ENCODE assay signal across 32 cellular contexts in the genomic region with DNA sequence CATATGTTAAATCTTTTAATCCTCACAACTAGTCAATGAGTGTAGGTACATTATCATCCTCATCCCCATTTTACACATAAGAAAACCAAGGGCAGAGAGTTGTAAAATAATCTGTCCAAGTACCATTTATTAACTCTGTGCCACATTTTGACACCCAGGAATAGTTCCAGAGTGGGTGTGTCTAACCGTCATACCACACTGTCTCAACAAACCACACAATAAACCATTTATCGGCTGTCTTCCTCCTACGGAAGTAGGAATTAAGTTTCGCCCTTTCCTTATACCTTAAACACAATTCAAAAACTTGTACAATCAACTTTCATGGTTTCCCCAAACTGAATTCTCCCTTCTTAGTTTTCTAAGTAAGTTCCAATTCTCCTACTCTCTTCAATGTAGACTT.
"Had no signal": no experiment of that assay in that cellular context is flagged by ENCODE, and none has a peak within 500 bp of the region (broad histone marks: within the 10 kb centered on the region; RNA-seq: fewer than 3 reads in every experiment).

No MANE protein-coding gene starts in this region.

- ATAC-seq: activated naive CD8-positive, alpha-beta T cell treated with anti-CD3 and anti-CD28 coated beads, Interleukin-2, amount 50 U/mL, for 24 hours; activated T-cell treated with anti-CD3 and anti-CD28 coated beads, Interleukin-2, amount 50 U/mL, for 4 hours had no signal

- H3K4me3 Mint-ChIP-seq: activated B cell treated with CpG ODN at 0.5 μM for 24 hours; activated CD4-positive, alpha-beta memory T cell treated with anti-CD3 and anti-CD28 coated beads for 36 hours; activated naive CD4-positive, alpha-beta T cell treated with anti-CD3 and anti-CD28 coated beads for 36 hours; activated naive CD8-positive, alpha-beta T cell; activated naive CD8-positive, alpha-beta T cell treated with anti-CD3 and anti-CD28 coated beads, Interleukin-2, amount 50 U/mL, for 24 hours; activated T-cell treated with anti-CD3 and anti-CD28 coated beads, Interleukin-2, amount 50 U/mL, for 4 hours; activated T-helper 1 cell treated with anti-CD3 and anti-CD28 coated beads, Interleukin-12 subunit alpha, Interleukin-12 subunit beta, Interleukin-2, Interleukin-4 antibody, amounts not matched to agents 30 ng/mL and 10 ng/mL and 1 ng/mL, durations not matched to agents 14 hours and 24 hours and 36 hours; brain; IgD-negative memory B cell had no signal

- H3K27me3 Mint-ChIP-seq: activated B cell treated with CpG ODN at 0.5 μM for 24 hours; activated CD4-positive, alpha-beta memory T cell treated with anti-CD3 and anti-CD28 coated beads for 36 hours; activated naive CD8-positive, alpha-beta T cell; activated naive CD8-positive, alpha-beta T cell treated with anti-CD3 and anti-CD28 coated beads, Interleukin-2, amount 50 U/mL, for 24 hours; brain; IgD-negative memory B cell had no signal

- H3K27me3 ChIP-seq: MG63, SJCRH30 had no signal

- H3K9me3 ChIP-seq: MG63, SJCRH30 had no signal

- DNase-seq: activated B cell treated with CpG ODN at 0.5 μM for 24 hours; activated CD4-positive, alpha-beta memory T cell treated with anti-CD3 and anti-CD28 coated beads for 36 hours; activated CD4-positive, alpha-beta T cell treated with anti-CD3 and anti-CD28 coated beads for 4 hours; activated CD4-positive, alpha-beta T cell treated with anti-CD3 and anti-CD28 coated beads, Interleukin-2, amount 50 U/mL, for 1 hour; activated CD4-positive, CD25-positive, alpha-beta regulatory T cell treated with anti-CD3 and anti-CD28 coated beads, Interleukin-2, amount 50 U/mL, for 72 hours; activated CD8-positive, alpha-beta memory T cell treated with anti-CD3 and anti-CD28 coated beads, Interleukin-2, amount 50 U/mL, for 4 hours; activated gamma-delta T cell treated with Interleukin-2 at 50 U/mL for 16 hours; activated naive CD4-positive, alpha-beta T cell treated with anti-CD3 and anti-CD28 coated beads for 36 hours; activated naive CD8-positive, alpha-beta T cell treated with anti-CD3 and anti-CD28 coated beads, Interleukin-2, amount 50 U/mL, for 24 hours; activated T-cell treated with anti-CD3 and anti-CD28 coated beads for 4 hours; activated T-cell treated with anti-CD3 and anti-CD28 coated beads, Interleukin-2, amount 50 U/mL, for 4 hours; anterior cingulate cortex; caudate nucleus; Karpas-422; KBM-7; MG63; NCI-H1105; NCI-H1417 treated with DMSO at 0.1 percent for 48 hours; NCI-H187 treated with DMSO at 0.1 percent for 48 hours; NCI-H2081; NCI-H226; NCI-H446 treated with DMSO at 0.1 percent for 48 hours; NCI-H524; NCI-H69; OCI-M1; Right ventricle myocardium superior; SJCRH30 had no signal

- H3K9me3 Mint-ChIP-seq: activated CD4-positive, alpha-beta memory T cell treated with anti-CD3 and anti-CD28 coated beads for 36 hours; activated naive CD4-positive, alpha-beta T cell treated with anti-CD3 and anti-CD28 coated beads for 36 hours; activated T-helper 1 cell treated with anti-CD3 and anti-CD28 coated beads, Interleukin-12 subunit alpha, Interleukin-12 subunit beta, Interleukin-2, Interleukin-4 antibody, amounts not matched to agents 30 ng/mL and 10 ng/mL and 1 ng/mL, durations not matched to agents 14 hours and 24 hours and 36 hours had no signal

- H3K4me3 ChIP-seq: MG63, SJCRH30, SK-N-MC had no signal

- H3K27ac Mint-ChIP-seq: activated B cell treated with CpG ODN at 0.5 μM for 24 hours; activated CD4-positive, alpha-beta memory T cell treated with anti-CD3 and anti-CD28 coated beads for 36 hours; activated naive CD4-positive, alpha-beta T cell treated with anti-CD3 and anti-CD28 coated beads for 36 hours; activated naive CD8-positive, alpha-beta T cell treated with anti-CD3 and anti-CD28 coated beads, Interleukin-2, amount 50 U/mL, for 24 hours; activated T-helper 1 cell treated with anti-CD3 and anti-CD28 coated beads, Interleukin-12 subunit alpha, Interleukin-12 subunit beta, Interleukin-2, Interleukin-4 antibody, amounts not matched to agents 30 ng/mL and 10 ng/mL and 1 ng/mL, durations not matched to agents 14 hours and 24 hours and 36 hours; brain; IgD-negative memory B cell had no signal
